In genomic region chr19:57849162-57849665, GRCh38 we compare ENCODE assay signal across 8 cellular contexts. TPM values are rescaled to one million over a fixed set of nuclear protein-coding genes. Genes with fewer than 3 reads are reported as not detected.
DNase-seq lines count a peak whose midpoint lies in the region; ATAC-seq and TF ChIP-seq lines count a peak whose summit lies in the region.
"Not testable (repeated sequence)": the region's sequence is repeated elsewhere in the genome, so short reads cannot be mapped to it uniquely, and the experiment has no call there.

No MANE protein-coding gene starts in this region.

- peak overlapping the region in 1 of 2 donors; percentile 62 for H3K4me3 ChIP-seq in CD4-positive, alpha-beta memory T cell (ENCODE audit: low read length in 2 of 2)
- H3K4me3 ChIP-seq in NT2/D1 (ENCODE audit: insufficient read length, low read depth) (peak overlapping the region; percentile 71), epithelial cell of proximal tubule (ENCODE audit: low read depth, low read length) (peak overlapping the region; percentile 92), mesodermal cell (ENCODE audit: extremely low read depth, insufficient read depth, low read length, poor library complexity, severe bottlenecking) (peak overlapping the region; percentile 76)

- ATAC-seq in GM19463 (IDR thresholded peaks at IDR 0.05; ENCODE audit: unreplicated experiment) (peak; percentile 6), HG03064 (IDR thresholded peaks at IDR 0.05; ENCODE audit: low read depth, unreplicated experiment) (peak; percentile 30)
- peak; percentile 39 for ATAC-seq in activated T-helper 17 cell treated with anti-CD3 and anti-CD28 coated beads, Interleukin-2, amount 50 U/mL, for 72 hours (replicated peaks)
- peak; percentile 38 for ATAC-seq in stimulated activated effector memory CD8-positive, alpha-beta T cell treated with anti-CD3 and anti-CD28 coated beads, Interleukin-12 subunit alpha, Interleukin-12 subunit beta, amount 100 ng/mL, for 72 hours

- not testable (repeated sequence) for H3K27me3 Mint-ChIP-seq in CD4-positive, alpha-beta memory T cell; activated T-helper 17 cell treated with anti-CD3 and anti-CD28 coated beads, Interleukin-2, amount 50 U/mL, for 72 hours

- not testable (repeated sequence) for H3K9me3 ChIP-seq in CD4-positive, alpha-beta memory T cell (ENCODE audit: control insufficient read depth in 1 of 2, low read length in 2 of 2); NT2/D1 (ENCODE audit: insufficient read depth, low read length); mesodermal cell (ENCODE audit: control insufficient read depth, low read length)

- H3K27ac ChIP-seq in CD4-positive, alpha-beta memory T cell (ENCODE audit: low read depth, low read length) = peak overlapping the region; percentile 84
- peak overlapping the region; percentile 79 for H3K27ac ChIP-seq in mesodermal cell (ENCODE audit: low read depth, low read length, severe bottlenecking)

- POLR2A ChIA-PET in CD4-positive, alpha-beta memory T cell (lab: Charles Lee; ENCODE audit: partially characterized antibody) = interaction anchor here (0.6 to 2.0 kb wide), 13 partner anchors 30 to 695 kb away, joined by 3 to 10 read pairs (median 4); partner anchors contain the start of genes RPS5, TRIM28, ZNF417 and ZNF551

- 80% methylated on average over 1 of the region's 2 CpGs; no CpG with 5 or more reads in 1 of the 2 experiments for WGBS in mesodermal cell (ENCODE audit: insufficient coverage in 2 of 2), 2 experiments

- peak overlapping the region; percentile 94 to 98 (median 97) for H3K27ac Mint-ChIP-seq in CD4-positive, alpha-beta memory T cell
- peak overlapping the region; percentile 86 for H3K27ac Mint-ChIP-seq in activated T-helper 17 cell treated with anti-CD3 and anti-CD28 coated beads, Interleukin-2, amount 50 U/mL, for 72 hours
- peak overlapping the region; percentile 96 for H3K27ac Mint-ChIP-seq in stimulated activated effector memory CD8-positive, alpha-beta T cell treated with anti-CD3 and anti-CD28 coated beads, Interleukin-12 subunit alpha, Interleukin-12 subunit beta, amount 100 ng/mL, for 72 hours

- H3K9ac ChIP-seq in NT2/D1 (ENCODE audit: insufficient read length, low read depth) = not testable (repeated sequence)

- peaks cover 2 to 11% (median 8%) of the 10 kb centered on the region in 8 donors for H3K9me3 Mint-ChIP-seq in CD4-positive, alpha-beta memory T cell
- H3K9me3 Mint-ChIP-seq in activated T-helper 17 cell treated with anti-CD3 and anti-CD28 coated beads, Interleukin-2, amount 50 U/mL, for 72 hours; stimulated activated effector memory CD8-positive, alpha-beta T cell treated with anti-CD3 and anti-CD28 coated beads, Interleukin-12 subunit alpha, Interleukin-12 subunit beta, amount 100 ng/mL, for 72 hours: not testable (repeated sequence)

- intact Hi-C loops in CD4-positive, alpha-beta memory T cell (cut with micrococcal nuclease) = not testable (repeated sequence)

- not testable (repeated sequence) for H3K27me3 ChIP-seq in CD4-positive, alpha-beta memory T cell (ENCODE audit: insufficient read depth, low read length); NT2/D1 (ENCODE audit: insufficient read depth, insufficient read length)

- H3K4me3 Mint-ChIP-seq in CD4-positive, alpha-beta memory T cell = peak overlapping the region; percentile 90 to 96 (median 96)
- H3K4me3 Mint-ChIP-seq in activated T-helper 17 cell treated with anti-CD3 and anti-CD28 coated beads, Interleukin-2, amount 50 U/mL, for 72 hours = peak overlapping the region; percentile 96
- H3K4me3 Mint-ChIP-seq in stimulated activated effector memory CD8-positive, alpha-beta T cell treated with anti-CD3 and anti-CD28 coated beads, Interleukin-12 subunit alpha, Interleukin-12 subunit beta, amount 100 ng/mL, for 72 hours = peak overlapping the region; percentile 93

- peaks cover 20% of the 10 kb centered on the region for H3K4me1 ChIP-seq in CD4-positive, alpha-beta memory T cell (ENCODE audit: insufficient read depth, low read length)
- H3K4me1 ChIP-seq in NT2/D1 (ENCODE audit: insufficient read depth, insufficient read length); mesodermal cell (ENCODE audit: control insufficient read depth, insufficient read depth, low read length, poor library complexity, severe bottlenecking): not testable (repeated sequence)

- H3K36me3 ChIP-seq in CD4-positive, alpha-beta memory T cell (ENCODE audit: insufficient read depth, low read length) = not testable (repeated sequence)
- H3K36me3 ChIP-seq in NT2/D1 (ENCODE audit: insufficient read depth, insufficient read length, low read length) = peaks cover 43% of the 10 kb centered on the region
- peaks cover 53% of the 10 kb centered on the region for H3K36me3 ChIP-seq in mesodermal cell (ENCODE audit: control insufficient read depth, insufficient read depth, low read length)

- DNase-seq in CD4-positive, alpha-beta memory T cell; NT2/D1 (ENCODE audit: low read depth, low spot score); epithelial cell of proximal tubule (ENCODE audit: low read depth); stimulated activated effector memory CD8-positive, alpha-beta T cell treated with anti-CD3 and anti-CD28 coated beads, Interleukin-12 subunit alpha, Interleukin-12 subunit beta, amount 100 ng/mL, for 72 hours (ENCODE audit: low spot score in 2 of 2): not testable (repeated sequence)

- peaks cover 19 to 46% (median 30%) of the 10 kb centered on the region in 4 donors for H3K4me1 Mint-ChIP-seq in CD4-positive, alpha-beta memory T cell
- peaks cover 18% of the 10 kb centered on the region for H3K4me1 Mint-ChIP-seq in activated T-helper 17 cell treated with anti-CD3 and anti-CD28 coated beads, Interleukin-2, amount 50 U/mL, for 72 hours
- peaks cover 21% of the 10 kb centered on the region for H3K4me1 Mint-ChIP-seq in stimulated activated effector memory CD8-positive, alpha-beta T cell treated with anti-CD3 and anti-CD28 coated beads, Interleukin-12 subunit alpha, Interleukin-12 subunit beta, amount 100 ng/mL, for 72 hours

- TF ChIP-seq CTCF in epithelial cell of proximal tubule (conservative IDR thresholded peaks at IDR 0.05; ENCODE audit: low read depth, low read length) = not testable (repeated sequence)

- peaks cover 32 to 46% of the 10 kb centered on the region in 2 donors for H3K36me3 Mint-ChIP-seq in CD4-positive, alpha-beta memory T cell
- peaks cover 62% of the 10 kb centered on the region for H3K36me3 Mint-ChIP-seq in activated T-helper 17 cell treated with anti-CD3 and anti-CD28 coated beads, Interleukin-2, amount 50 U/mL, for 72 hours (ENCODE audit: low read depth)
- H3K36me3 Mint-ChIP-seq in stimulated activated effector memory CD8-positive, alpha-beta T cell treated with anti-CD3 and anti-CD28 coated beads, Interleukin-12 subunit alpha, Interleukin-12 subunit beta, amount 100 ng/mL, for 72 hours = peaks cover 76% of the 10 kb centered on the region

- CTCF ChIA-PET in CD4-positive, alpha-beta memory T cell (lab: Charles Lee; ENCODE audit: partially characterized antibody) = not testable (repeated sequence)

RNA-seq across cellular contexts. Expression of gene ZNF587, which starts 0.4 kb away (rescaled TPM):
- total RNA-seq in CD4-positive, alpha-beta memory T cell = 10 to 100 TPM; 58.5 to 62.8 TPM
- 1 to 10 TPM; 2.7 to 7.8 TPM for polyA plus RNA-seq in CD4-positive, alpha-beta memory T cell
- total RNA-seq in activated T-helper 17 cell treated with anti-CD3 and anti-CD28 coated beads, Interleukin-2, amount 50 U/mL, for 72 hours = 10 to 100 TPM; 33.7 to 37.3 TPM
- 14.4 and 16.6 TPM in 2 replicates for total RNA-seq in epithelial cell of proximal tubule
- polyA plus RNA-seq in mesodermal cell (2013, experiment 1 of 2) = 23.0 TPM
- polyA plus RNA-seq in mesodermal cell (2013, experiment 2 of 2) = 20.2 TPM

RNA-seq across cellular contexts. Expression of gene ZNF587B, which starts 19.1 kb away (rescaled TPM):
- total RNA-seq in CD4-positive, alpha-beta memory T cell = 10 to 100 TPM; 28.4 to 29.0 TPM
- polyA plus RNA-seq in CD4-positive, alpha-beta memory T cell = 1 to 10 TPM in 1 of 2 donors, under 1 TPM in 1; 0.27 to 2.2 TPM
- 10 to 100 TPM; 16.8 to 20.6 TPM for total RNA-seq in activated T-helper 17 cell treated with anti-CD3 and anti-CD28 coated beads, Interleukin-2, amount 50 U/mL, for 72 hours
- total RNA-seq in epithelial cell of proximal tubule = 11.3 and 14.7 TPM in 2 replicates
- 5.3 TPM for polyA plus RNA-seq in mesodermal cell (2013, experiment 1 of 2)
- polyA plus RNA-seq in mesodermal cell (2013, experiment 2 of 2) = 5.7 TPM

RNA-seq across cellular contexts. Expression of gene ZNF552, which starts 34.5 kb away (rescaled TPM):
- 10 to 100 TPM; 17.9 to 21.0 TPM for total RNA-seq in CD4-positive, alpha-beta memory T cell
- polyA plus RNA-seq in CD4-positive, alpha-beta memory T cell = 1 to 10 TPM; 5.5 to 9.3 TPM
- 1 to 10 TPM; 6.0 to 7.5 TPM for total RNA-seq in activated T-helper 17 cell treated with anti-CD3 and anti-CD28 coated beads, Interleukin-2, amount 50 U/mL, for 72 hours
- total RNA-seq in epithelial cell of proximal tubule = 7.0 and 8.9 TPM in 2 replicates
- 3.3 TPM for polyA plus RNA-seq in mesodermal cell (2013, experiment 1 of 2)
- polyA plus RNA-seq in mesodermal cell (2013, experiment 2 of 2) = 4.7 TPM

RNA-seq across cellular contexts. Expression of gene ZNF814, which starts 39.6 kb away (rescaled TPM):
- total RNA-seq in CD4-positive, alpha-beta memory T cell = 10 to 100 TPM; 32.3 to 35.3 TPM
- 10 to 100 TPM in 1 of 2 donors, 1 to 10 TPM in 1; 9.3 to 20.0 TPM for polyA plus RNA-seq in CD4-positive, alpha-beta memory T cell
- total RNA-seq in activated T-helper 17 cell treated with anti-CD3 and anti-CD28 coated beads, Interleukin-2, amount 50 U/mL, for 72 hours = 10 to 100 TPM; 16.2 to 21.5 TPM
- total RNA-seq in epithelial cell of proximal tubule = 9.3 and 16.9 TPM in 2 replicates
- polyA plus RNA-seq in mesodermal cell (2013, experiment 1 of 2) = 15.6 TPM
- polyA plus RNA-seq in mesodermal cell (2013, experiment 2 of 2) = 10.9 TPM
